ENCODE assay signal across 6 cellular contexts in genomic region chr10:102413053-102413705, GRCh38. TPM values are rescaled to one million over a fixed set of nuclear protein-coding genes. Genes with fewer than 3 reads are reported as not detected.
DNase-seq lines count a peak whose midpoint lies in the region; ATAC-seq and TF ChIP-seq lines count a peak whose summit lies in the region.
"Had no signal": no experiment of that assay in that cellular context is flagged by ENCODE, and none has a peak within 500 bp of the region (broad histone marks: within the 10 kb centered on the region; RNA-seq: fewer than 3 reads in every experiment).

No MANE protein-coding gene starts in this region.

- no peaks in the 10 kb centered on the region for H3K79me1 ChIP-seq in H9 (ENCODE audit: insufficient read depth, low read depth, low read length, poor library complexity, severe bottlenecking)
- H3K79me1 ChIP-seq in mesendoderm (ENCODE audit: low read length): no peaks in the 10 kb centered on the region

- peaks cover 2% of the 10 kb centered on the region for H4K20me1 ChIP-seq in H9 (ENCODE audit: control insufficient read depth, insufficient read depth, insufficient read length)

- H2AK5ac ChIP-seq in H9 (ENCODE audit: insufficient read length, low read length) (no peak overlapping the region), mesendoderm (ENCODE audit: low read length) (no peak overlapping the region)

- H2BK120ac ChIP-seq in H9 (ENCODE audit: low read depth, low read length, poor library complexity, severe bottlenecking) (no peak overlapping the region), mesendoderm (ENCODE audit: low read depth, low read length) (no peak overlapping the region)

- no peak overlapping the region for H2AFZ ChIP-seq in H9 (ENCODE audit: low read length)

- peaks cover 75% of the 10 kb centered on the region for H3K27me3 Mint-ChIP-seq in H9 (ENCODE audit: low read depth)

- no peak overlapping the region for H2BK12ac ChIP-seq in H9 (ENCODE audit: insufficient read length, low read depth, low read length)

- no peak overlapping the region for H3K4me3 ChIP-seq in mesendoderm (ENCODE audit: low read length)
- H3K4me3 ChIP-seq: gastroesophageal sphincter had no signal

- WGBS in H9 (ENCODE audit: extremely low coverage, insufficient read length, low lambda C conversion rate): no CpG with 5 or more reads among the region's 5 CpGs
- WGBS in mesendoderm (ENCODE audit: extremely low coverage, insufficient coverage, low lambda C conversion rate): no CpG with 5 or more reads among the region's 5 CpGs

- no peak overlapping the region for H3T11ph ChIP-seq in H9 (ENCODE audit: low read length)

- H3K23me2 ChIP-seq in H9 (ENCODE audit: insufficient read length, low read depth, low read length, poor library complexity, severe bottlenecking): peaks cover 5% of the 10 kb centered on the region

- H3K27me3 ChIP-seq in H9 (ENCODE audit: insufficient read depth, low read length) (peaks cover 18% of the 10 kb centered on the region; the same call in 1 of the 2 replicates), mesendoderm (ENCODE audit: insufficient read depth, low read length, poor library complexity) (peaks cover 25% of the 10 kb centered on the region)

- no peak overlapping the region for H2BK5ac ChIP-seq in H9 (ENCODE audit: insufficient read length, low read length)
- H2BK5ac ChIP-seq in mesendoderm (ENCODE audit: low read length): no peak overlapping the region

- ATAC-seq in GM18907 (IDR thresholded peaks at IDR 0.05; ENCODE audit: unreplicated experiment) (no peak), HG03442 (IDR thresholded peaks at IDR 0.05; ENCODE audit: unreplicated experiment) (no peak)
- ATAC-seq: gastroesophageal sphincter had no signal

- H3K79me2 ChIP-seq in H9 (ENCODE audit: insufficient read depth, low read length) (no peaks in the 10 kb centered on the region), mesendoderm (ENCODE audit: control insufficient read depth, insufficient read depth, low read length) (no peaks in the 10 kb centered on the region)

- peaks cover 0 to 2% (median 2%) of the 10 kb centered on the region in 3 experiments; a peak in 2 of 7 replicates for H3K36me3 Mint-ChIP-seq in H9 (ENCODE audit: insufficient read depth in 1 of 3, low read depth in 3 of 3)

- H3K18ac ChIP-seq in H9 (ENCODE audit: insufficient read length, low read depth, low read length) (no peak overlapping the region), mesendoderm (ENCODE audit: low read length) (no peak overlapping the region)

- no peak overlapping the region for H3K4me2 ChIP-seq in H9 (ENCODE audit: insufficient read depth, insufficient read length, low read length)
- H3K4me2 ChIP-seq in mesendoderm (ENCODE audit: low read length): no peak overlapping the region

- H3K36me3 ChIP-seq in mesendoderm (ENCODE audit: control insufficient read depth, insufficient read depth, low read length): no peaks in the 10 kb centered on the region
- H3K36me3 ChIP-seq: gastroesophageal sphincter had no signal

- peak overlapping the region in 1 of 2 experiments; percentile 15; a peak in 2 of 5 replicates for H3K4me3 Mint-ChIP-seq in H9

- peaks cover 31 to 56% of the 10 kb centered on the region in 2 experiments for H3K4me1 Mint-ChIP-seq in H9

- H4K5ac ChIP-seq in H9 (ENCODE audit: insufficient read length, low read depth, low read length): no peak overlapping the region
- no peak overlapping the region for H4K5ac ChIP-seq in mesendoderm (ENCODE audit: low read length)

- H4K91ac ChIP-seq in H9 (ENCODE audit: insufficient read length, low read depth, low read length): no peak overlapping the region

- H4K8ac ChIP-seq in H9 (replicated peaks; ENCODE audit: insufficient read length, low read depth, low read length) (no peak overlapping the region), mesendoderm (ENCODE audit: low read depth, low read length) (no peak overlapping the region)

- H2BK20ac ChIP-seq in H9 (ENCODE audit: low read depth, low read length, poor library complexity, severe bottlenecking): no peak overlapping the region

- H2BK15ac ChIP-seq in H9 (ENCODE audit: low read depth, low read length) (no peak overlapping the region), mesendoderm (replicated peaks; ENCODE audit: low read depth) (no peak overlapping the region)

- no peak for TF ChIP-seq CTCF in H9 (conservative IDR thresholded peaks at IDR 0.05)

- peaks cover 0 to 4% of the 10 kb centered on the region in 2 experiments; a peak in 2 of 5 replicates for H3K9me3 Mint-ChIP-seq in H9

- H3K4me1 ChIP-seq in H9 (ENCODE audit: insufficient read depth, low read length): peaks cover 4% of the 10 kb centered on the region; the same call in 1 of the 2 replicates
- H3K4me1 ChIP-seq in mesendoderm (ENCODE audit: control insufficient read depth, low read depth, low read length): no peaks in the 10 kb centered on the region

- H3K14ac ChIP-seq in H9 (ENCODE audit: insufficient read depth, low read length): no peak overlapping the region

- no peak overlapping the region for H3K56ac ChIP-seq in H9 (ENCODE audit: insufficient read length, low read depth, low read length)
- H3K56ac ChIP-seq in mesendoderm (ENCODE audit: low read length): no peak overlapping the region

- no peak overlapping the region for H3K27ac Mint-ChIP-seq in H9

- no peak overlapping the region for H3K9ac ChIP-seq in H9 (ENCODE audit: extremely low read depth, insufficient read length, low read length)
- no peak overlapping the region for H3K9ac ChIP-seq in mesendoderm (ENCODE audit: low read length)

- no peak overlapping the region for H3K27ac ChIP-seq in H9 (ENCODE audit: insufficient read length, low read depth, low read length)
- H3K27ac ChIP-seq in mesendoderm (ENCODE audit: low read depth, low read length): no peak overlapping the region
- H3K27ac ChIP-seq: gastroesophageal sphincter had no signal

- DNase-seq in H9 (peak; percentile 64), NCI-H526 (lab: John Stamatoyannopoulos, UW) (peak; percentile 36 to 54), mesendoderm (peak; percentile 67)

- H3K23ac ChIP-seq in H9 (ENCODE audit: insufficient read length, low read depth, low read length) (no peak overlapping the region), mesendoderm (ENCODE audit: low read length) (no peak overlapping the region)

- H3K9me3 ChIP-seq in H9 (ENCODE audit: control insufficient read depth, low read depth, low read length): no peaks in the 10 kb centered on the region
- H3K9me3 ChIP-seq: gastroesophageal sphincter had no signal

- H3K4ac ChIP-seq in H9 (ENCODE audit: low read depth, low read length) (no peak overlapping the region), mesendoderm (ENCODE audit: low read depth, low read length) (no peak overlapping the region)

RNA-seq across cellular contexts. Expression of gene PSD, which starts 5.4 kb away (rescaled TPM):
- 3.4 and 3.6 TPM in 2 replicates for total RNA-seq in H9 (2021)
- 0.44 TPM for polyA plus RNA-seq in mesendoderm (2013, experiment 1 of 2)
- 0.53 TPM for polyA plus RNA-seq in mesendoderm (2013, experiment 2 of 2)

RNA-seq across cellular contexts. Expression of gene FBXL15, which starts 7.5 kb away (rescaled TPM):
- total RNA-seq in H9 (2021): 8.4 and 9.1 TPM in 2 replicates
- 5.0 TPM for polyA plus RNA-seq in mesendoderm (2013, experiment 1 of 2)
- polyA plus RNA-seq in mesendoderm (2013, experiment 2 of 2): 4.6 TPM

RNA-seq across cellular contexts. Expression of gene NFKB2, which starts 17.7 kb away (rescaled TPM):
- total RNA-seq in H9 (2021): 21.0 and 23.7 TPM in 2 replicates
- 5.3 TPM for polyA plus RNA-seq in mesendoderm (2013, experiment 1 of 2)
- 4.7 TPM for polyA plus RNA-seq in mesendoderm (2013, experiment 2 of 2)

RNA-seq across cellular contexts. Expression of gene CUEDC2, which starts 19.2 kb away (rescaled TPM):
- 41.2 and 43.0 TPM in 2 replicates for total RNA-seq in H9 (2021)
- polyA plus RNA-seq in mesendoderm (2013, experiment 1 of 2): 39.1 TPM
- polyA plus RNA-seq in mesendoderm (2013, experiment 2 of 2): 40.9 TPM

RNA-seq across cellular contexts. Expression of gene C10orf95, which starts 38.2 kb away (rescaled TPM):
- total RNA-seq in H9 (2021): not detected in 2 replicates
- polyA plus RNA-seq in mesendoderm (2013, experiment 1 of 2): 0.24 TPM
- 0.21 TPM for polyA plus RNA-seq in mesendoderm (2013, experiment 2 of 2)
- total RNA-seq: gastroesophageal sphincter had no signal
